In genomic region chrX:40807384-40807783, GRCh38 we compare ENCODE assay signal across 32 cellular contexts.
"Had no signal": no experiment of that assay in that cellular context is flagged by ENCODE, and none has a peak within 500 bp of the region (broad histone marks: within the 10 kb centered on the region; RNA-seq: fewer than 3 reads in every experiment).

No MANE protein-coding gene starts in this region.

- H3K9me3 Mint-ChIP-seq: activated B cell treated with CpG ODN at 0.5 μM for 24 hours; activated CD4-positive, alpha-beta memory T cell treated with anti-CD3 and anti-CD28 coated beads for 36 hours; activated naive CD4-positive, alpha-beta T cell treated with anti-CD3 and anti-CD28 coated beads, Interleukin-2, amount 10 ng/mL, durations not matched to agents 7 days and 5 days; activated naive CD8-positive, alpha-beta T cell treated with anti-CD3 and anti-CD28 coated beads, Interleukin-2, amount 50 U/mL, for 24 hours; activated T-cell treated with anti-CD3 and anti-CD28 coated beads, Interleukin-2, amount 50 U/mL, for 4 hours; activated T-helper 1 cell treated with anti-CD3 and anti-CD28 coated beads, Interleukin-12 subunit alpha, Interleukin-12 subunit beta, Interleukin-2, Interleukin-4 antibody, amounts not matched to agents 30 ng/mL and 10 ng/mL and 1 ng/mL, durations not matched to agents 14 hours and 24 hours and 36 hours; brain had no signal

- H3K27me3 Mint-ChIP-seq: activated B cell treated with CpG ODN at 0.5 μM for 24 hours; activated CD4-positive, alpha-beta memory T cell treated with anti-CD3 and anti-CD28 coated beads for 36 hours; activated naive CD4-positive, alpha-beta T cell treated with anti-CD3 and anti-CD28 coated beads, Interleukin-2, amount 10 ng/mL, durations not matched to agents 7 days and 5 days; activated naive CD8-positive, alpha-beta T cell; activated naive CD8-positive, alpha-beta T cell treated with anti-CD3 and anti-CD28 coated beads, Interleukin-2, amount 50 U/mL, for 24 hours had no signal

- H3K4me1 Mint-ChIP-seq: activated B cell treated with CpG ODN at 0.5 μM for 24 hours; activated naive CD4-positive, alpha-beta T cell treated with anti-CD3 and anti-CD28 coated beads, Interleukin-2, amount 10 ng/mL, durations not matched to agents 7 days and 5 days; activated naive CD8-positive, alpha-beta T cell treated with anti-CD3 and anti-CD28 coated beads, Interleukin-2, amount 50 U/mL, for 24 hours; brain had no signal

- FAIRE-seq: bronchial epithelial cell had no signal

- H3K4me3 Mint-ChIP-seq: activated B cell treated with CpG ODN at 0.5 μM for 24 hours; activated CD4-positive, alpha-beta memory T cell treated with anti-CD3 and anti-CD28 coated beads for 36 hours; activated naive CD4-positive, alpha-beta T cell treated with anti-CD3 and anti-CD28 coated beads, Interleukin-2, amount 10 ng/mL, durations not matched to agents 7 days and 5 days; activated naive CD8-positive, alpha-beta T cell; activated naive CD8-positive, alpha-beta T cell treated with anti-CD3 and anti-CD28 coated beads, Interleukin-2, amount 50 U/mL, for 24 hours; activated T-cell treated with anti-CD3 and anti-CD28 coated beads, Interleukin-2, amount 50 U/mL, for 4 hours; activated T-helper 1 cell treated with anti-CD3 and anti-CD28 coated beads, Interleukin-12 subunit alpha, Interleukin-12 subunit beta, Interleukin-2, Interleukin-4 antibody, amounts not matched to agents 30 ng/mL and 10 ng/mL and 1 ng/mL, durations not matched to agents 14 hours and 24 hours and 36 hours; brain had no signal

- H3K27ac Mint-ChIP-seq: activated B cell treated with CpG ODN at 0.5 μM for 24 hours; activated CD4-positive, alpha-beta memory T cell treated with anti-CD3 and anti-CD28 coated beads for 36 hours; activated naive CD4-positive, alpha-beta T cell treated with anti-CD3 and anti-CD28 coated beads, Interleukin-2, amount 10 ng/mL, durations not matched to agents 7 days and 5 days; activated naive CD8-positive, alpha-beta T cell; activated naive CD8-positive, alpha-beta T cell treated with anti-CD3 and anti-CD28 coated beads, Interleukin-2, amount 50 U/mL, for 24 hours; activated T-helper 1 cell treated with anti-CD3 and anti-CD28 coated beads, Interleukin-12 subunit alpha, Interleukin-12 subunit beta, Interleukin-2, Interleukin-4 antibody, amounts not matched to agents 30 ng/mL and 10 ng/mL and 1 ng/mL, durations not matched to agents 14 hours and 24 hours and 36 hours; brain had no signal

- DNase-seq: activated B cell treated with CpG ODN at 0.5 μM for 24 hours; activated CD4-positive, alpha-beta memory T cell treated with anti-CD3 and anti-CD28 coated beads for 36 hours; activated CD4-positive, alpha-beta T cell treated with anti-CD3 and anti-CD28 coated beads for 4 hours; activated CD4-positive, alpha-beta T cell treated with anti-CD3 and anti-CD28 coated beads, Interleukin-2, amount 50 U/mL, for 1 hour; activated CD4-positive, CD25-positive, alpha-beta regulatory T cell treated with anti-CD3 and anti-CD28 coated beads, Interleukin-2, amount 50 U/mL, for 72 hours; activated CD8-positive, alpha-beta memory T cell treated with anti-CD3 and anti-CD28 coated beads, Interleukin-2, amount 50 U/mL, for 4 hours; activated naive CD4-positive, alpha-beta T cell treated with anti-CD3 and anti-CD28 coated beads, Interleukin-2, amount 10 ng/mL, durations not matched to agents 7 days and 5 days; activated naive CD8-positive, alpha-beta T cell treated with anti-CD3 and anti-CD28 coated beads, Interleukin-2, amount 50 U/mL, for 24 hours; activated T-cell treated with anti-CD3 and anti-CD28 coated beads for 4 hours; activated T-cell treated with anti-CD3 and anti-CD28 coated beads, Interleukin-2, amount 50 U/mL, for 4 hours; anterior cingulate cortex; central memory CD4-positive, alpha-beta T cell; Karpas-422; KBM-7; NCI-H1105; NCI-H1417 treated with DMSO at 0.1 percent for 48 hours; NCI-H187 treated with DMSO at 0.1 percent for 48 hours; NCI-H2081 treated with DMSO at 0.1 percent for 48 hours; NCI-H226; NCI-H446 treated with DMSO at 0.1 percent for 48 hours; NCI-H524; SIG-M5; SW 1271; T-helper 1 cell; T-helper 2 cell; T-helper 9 cell had no signal

- ATAC-seq: activated naive CD8-positive, alpha-beta T cell treated with anti-CD3 and anti-CD28 coated beads, Interleukin-2, amount 50 U/mL, for 24 hours; activated T-cell treated with anti-CD3 and anti-CD28 coated beads, Interleukin-2, amount 50 U/mL, for 4 hours; Panc1 had no signal

- H3K27ac ChIP-seq: VCaP had no signal

- H3K36me3 Mint-ChIP-seq: activated CD4-positive, alpha-beta memory T cell treated with anti-CD3 and anti-CD28 coated beads for 36 hours; activated naive CD4-positive, alpha-beta T cell treated with anti-CD3 and anti-CD28 coated beads, Interleukin-2, amount 10 ng/mL, durations not matched to agents 7 days and 5 days; activated naive CD8-positive, alpha-beta T cell; brain had no signal
